In the genomic region with DNA sequence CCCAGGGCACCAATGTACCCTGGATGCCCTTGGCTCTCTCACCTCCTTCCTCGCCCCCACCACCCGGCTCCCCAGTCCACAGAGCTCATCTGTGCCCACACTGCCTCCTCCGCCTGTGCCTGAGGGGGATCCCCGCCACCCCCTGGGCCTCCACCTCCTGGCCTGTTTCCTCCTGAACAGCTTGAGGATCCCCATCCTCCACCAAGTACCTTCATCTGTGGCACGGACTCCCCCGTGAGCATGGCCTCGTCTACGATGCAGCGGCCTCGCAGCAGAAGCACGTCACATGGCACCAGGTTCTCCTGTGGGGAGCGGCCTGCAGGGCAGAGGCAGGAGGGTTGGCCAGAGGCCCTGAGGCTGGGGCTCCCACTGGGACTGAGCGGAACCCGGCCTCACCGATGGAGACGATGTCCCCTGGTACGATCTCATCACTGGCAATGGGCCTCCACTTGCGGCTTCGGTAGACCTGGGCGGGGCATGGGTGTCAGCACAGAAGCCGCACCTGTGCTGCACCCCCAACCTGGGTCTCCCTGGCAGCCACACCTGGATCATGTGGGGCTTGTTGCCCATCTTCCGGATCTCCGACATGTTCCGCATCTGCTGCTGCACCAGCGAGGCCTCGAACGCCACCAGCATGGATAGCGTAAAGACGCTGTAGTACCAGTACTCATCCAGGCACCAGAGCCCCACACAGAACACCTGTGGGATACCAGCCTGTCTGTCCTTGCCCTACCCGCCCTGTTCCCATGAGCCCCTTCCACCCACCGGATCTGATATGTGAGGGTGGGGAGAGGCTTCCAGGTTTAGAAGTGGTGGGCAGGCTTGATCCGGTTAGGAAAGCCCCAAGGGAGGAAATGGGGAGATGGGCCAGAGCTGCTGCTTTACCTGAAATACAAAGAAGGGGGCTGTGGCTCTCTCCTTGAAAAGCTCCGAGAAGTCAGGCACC, we compare ENCODE assay signal across 25 cellular contexts. TPM values are rescaled to one million over a fixed set of nuclear protein-coding genes. Genes with fewer than 3 reads are reported as not detected.
DNase-seq lines count a peak whose midpoint lies in the region; ATAC-seq, FAIRE-seq and TF ChIP-seq lines count a peak whose summit lies in the region.
"Had no signal": no experiment of that assay in that cellular context is flagged by ENCODE, and none has a peak within 500 bp of the region (broad histone marks: within the 10 kb centered on the region; RNA-seq: fewer than 3 reads in every experiment).

No MANE protein-coding gene starts in this region.

- DNase-seq in right cardiac atrium (peak in 2 of 3 donors; percentile 42 to 46), heart right ventricle (no peak), H7 (peak; percentile 44), kidney (peak; percentile 69), hypothalamus (lab: John Stamatoyannopoulos, UW) (no peak), DMS 273 (lab: John Stamatoyannopoulos, UW; ENCODE audit: unreplicated experiment) (no peak), testis (no peak), aorta (no peak)
- DNase-seq: activated CD4-positive, alpha-beta T cell treated with anti-CD3 and anti-CD28 coated beads for 4 hours; activated CD8-positive, alpha-beta memory T cell treated with anti-CD3 and anti-CD28 coated beads for 24 hours; activated naive CD4-positive, alpha-beta T cell treated with anti-CD3 and anti-CD28 coated beads for 36 hours; activated T-cell treated with anti-CD3 and anti-CD28 coated beads, Interleukin-2, amount 50 U/mL, for 1 hour; Calu3; esophagus squamous epithelium; GOT3; Karpas-422; NCI-H526 treated with DMSO at 0.1 percent for 48 hours; RPMI8226 had no signal

- H3K4me3 ChIP-seq in right cardiac atrium (ENCODE audit: low read length) (no peak overlapping the region), heart right ventricle (no peak overlapping the region), H7 (ENCODE audit: insufficient read depth, low read depth, low read length) (no peak overlapping the region), kidney (ENCODE audit: low read length in 2 of 2) (no peak overlapping the region), testis (no peak overlapping the region), aorta (ENCODE audit: low read length in 2 of 2) (no peak overlapping the region)
- H3K4me3 ChIP-seq: cardiac muscle cell, coronary artery, esophagus squamous epithelium, upper lobe of left lung had no signal

- intact Hi-C loops in right cardiac atrium (cut with DNase I) (no loop called here), heart right ventricle (cut with DNase I) (no loop called here), kidney (cut with DNase I) (no loop called here), testis (cut with DNase I; ENCODE audit: low total_unique reads) (no loop called here), aorta (cut with DNase I) (no loop called here)

- H3K9ac ChIP-seq in kidney (ENCODE audit: low read length in 2 of 2): no peak overlapping the region

- no peak for TF ChIP-seq POLR2A in testis (IDR thresholded peaks at IDR 0.05)

- H3K27me3 ChIP-seq in right cardiac atrium (ENCODE audit: control insufficient read depth, insufficient read depth): no peaks in the 10 kb centered on the region
- no peaks in the 10 kb centered on the region for H3K27me3 ChIP-seq in heart right ventricle
- H3K27me3 ChIP-seq in H7 (ENCODE audit: control insufficient read depth, insufficient read depth, low read length): no peaks in the 10 kb centered on the region
- no peaks in the 10 kb centered on the region for H3K27me3 ChIP-seq in testis
- no peaks in the 10 kb centered on the region for H3K27me3 ChIP-seq in aorta (ENCODE audit: control insufficient read depth in 1 of 2, insufficient read depth in 2 of 2, low read length in 1 of 2)
- H3K27me3 ChIP-seq: cardiac muscle cell, esophagus squamous epithelium, upper lobe of left lung had no signal

- FAIRE-seq in kidney (lab: Jason Lieb, UNC): no peak
- FAIRE-seq: frontal cortex, keratinocyte had no signal

- TF ChIP-seq CTCF in heart right ventricle (IDR thresholded peaks at IDR 0.05) (no peak), kidney (IDR thresholded peaks at IDR 0.05; ENCODE audit: borderline replicate concordance, extremely low read depth, insufficient read depth) (no peak), testis (IDR thresholded peaks at IDR 0.05) (no peak)

- H3K4me1 ChIP-seq in right cardiac atrium (ENCODE audit: control insufficient read depth, insufficient read depth, low read length): no peaks in the 10 kb centered on the region
- peaks cover 0 to 8% (median 5%) of the 10 kb centered on the region in 9 donors for H3K4me1 ChIP-seq in heart right ventricle
- peaks cover 0 to 3% of the 10 kb centered on the region in 2 donors for H3K4me1 ChIP-seq in kidney (ENCODE audit: control insufficient read depth in 1 of 2, insufficient read depth in 1 of 2, low read depth in 1 of 2, low read length in 2 of 2)
- no peaks in the 10 kb centered on the region for H3K4me1 ChIP-seq in testis
- no peaks in the 10 kb centered on the region for H3K4me1 ChIP-seq in aorta (ENCODE audit: control insufficient read depth in 1 of 2, insufficient read depth in 2 of 2, low read length in 2 of 2)

- WGBS in right cardiac atrium: 93% methylated on average over 33 of the region's 33 CpGs
- 92 to 93% methylated on average over 33 of the region's 33 CpGs for WGBS in heart right ventricle, 2 donors
- 92 to 95% methylated on average over 30 to 33 of the region's 33 CpGs for WGBS in testis, 2 donors
- WGBS in aorta, 2 donors: 95% methylated on average over 33 of the region's 33 CpGs

- ATAC-seq in right cardiac atrium (no peak), heart right ventricle (no peak), aorta (ENCODE audit: low FRiP score) (no peak)
- ATAC-seq: natural killer cell treated with Interleukin-12 subunit alpha and Interleukin-12 subunit beta and Interleukin-15 and Interleukin-18, amount 100 ng/mL, for 72 hours had no signal

- H3K9me3 ChIP-seq in right cardiac atrium (ENCODE audit: control insufficient read depth, low read length) (no peaks in the 10 kb centered on the region), heart right ventricle (no peaks in the 10 kb centered on the region), kidney (ENCODE audit: control insufficient read depth in 1 of 2, low read length in 2 of 2) (no peaks in the 10 kb centered on the region), testis (no peaks in the 10 kb centered on the region), aorta (ENCODE audit: control insufficient read depth, low read length) (no peaks in the 10 kb centered on the region)
- H3K9me3 ChIP-seq: esophagus squamous epithelium, upper lobe of left lung had no signal

- H3K36me3 ChIP-seq in heart right ventricle: peaks cover 7 to 91% (median 61%) of the 10 kb centered on the region in 9 donors
- H3K36me3 ChIP-seq in H7 (replicated peaks; ENCODE audit: control insufficient read depth, insufficient read depth, low read length): peaks cover 63% of the 10 kb centered on the region
- H3K36me3 ChIP-seq in kidney (ENCODE audit: control insufficient read depth in 1 of 2, insufficient read depth in 2 of 2, low read length in 2 of 2): peaks cover 38 to 62% of the 10 kb centered on the region in 2 donors
- no peaks in the 10 kb centered on the region for H3K36me3 ChIP-seq in testis (ENCODE audit: low read depth, missing control alignments)
- peaks cover 5 to 21% of the 10 kb centered on the region in 2 donors for H3K36me3 ChIP-seq in aorta (ENCODE audit: control insufficient read depth in 1 of 2, insufficient read depth in 2 of 2, low read length in 1 of 2)

- H3K27ac ChIP-seq in right cardiac atrium (ENCODE audit: low read length) (no peak overlapping the region), heart right ventricle (no peak overlapping the region), kidney (ENCODE audit: low read depth in 2 of 2, low read length in 2 of 2) (no peak overlapping the region), testis (no peak overlapping the region), aorta (ENCODE audit: low read depth in 1 of 2, low read length in 2 of 2) (no peak overlapping the region)
- H3K27ac ChIP-seq: cardiac muscle cell, coronary artery, esophagus squamous epithelium, upper lobe of left lung had no signal

RNA-seq across cellular contexts. Expression of gene ATP13A1, which starts 6.8 kb away (rescaled TPM):
- total RNA-seq in right cardiac atrium (10 to 100 TPM; 21.7 to 28.0 (median 23.6) TPM), heart right ventricle (10 to 100 TPM; 12.3 to 28.2 (median 18.4) TPM), kidney (78.1 TPM), testis (100 to 1,000 TPM; 292 to 360 TPM), aorta (10 to 100 TPM; 41.7 to 53.6 TPM)
- polyA plus RNA-seq in right cardiac atrium (16.7 TPM), heart right ventricle (10 to 100 TPM; 23.2 to 34.5 TPM), kidney (ENCODE audit: insufficient read depth, low read depth, low replicate concordance) (30.1 TPM), testis (ENCODE audit: insufficient read depth, low read depth, low replicate concordance) (64.1 TPM), aorta (100 to 1,000 TPM in 1 of 2 donors, 10 to 100 TPM in 1; 13.9 to 105 TPM)
- 36.2 and 40.6 TPM in 2 replicates for total RNA-seq in H7 (2014; rRNA removed; shearing (Covaris generic))

RNA-seq across cellular contexts. Expression of gene ZNF101, which starts 11.9 kb away (rescaled TPM):
- total RNA-seq in right cardiac atrium: 1 to 10 TPM; 3.1 to 5.9 (median 5.0) TPM
- polyA plus RNA-seq in right cardiac atrium: 3.1 TPM
- total RNA-seq in heart right ventricle: 1 to 10 TPM; 2.5 to 5.7 (median 3.8) TPM
- 1 to 10 TPM; 3.1 to 6.9 TPM for polyA plus RNA-seq in heart right ventricle
- 24.1 and 24.9 TPM in 2 replicates for total RNA-seq in H7 (2014; rRNA removed; shearing (Covaris generic))
- total RNA-seq in kidney: 21.2 TPM
- 10.2 TPM for polyA plus RNA-seq in kidney (ENCODE audit: insufficient read depth, low read depth, low replicate concordance)
- 10 to 100 TPM in 1 of 2 donors, 1 to 10 TPM in 1; 9.2 to 12.0 TPM for total RNA-seq in testis
- polyA plus RNA-seq in testis (ENCODE audit: insufficient read depth, low read depth, low replicate concordance): 15.6 TPM
- total RNA-seq in aorta: 10 to 100 TPM; 11.3 to 13.3 TPM
- polyA plus RNA-seq in aorta: 1 to 10 TPM; 2.0 to 6.5 TPM

RNA-seq across cellular contexts. Expression of gene GMIP, which starts 13.3 kb away (rescaled TPM):
- 1 to 10 TPM; 3.1 to 6.3 (median 5.3) TPM for total RNA-seq in right cardiac atrium
- 2.3 TPM for polyA plus RNA-seq in right cardiac atrium
- 10 to 100 TPM in 1 of 10 donors, 1 to 10 TPM in 9; 1.4 to 11.8 (median 2.4) TPM for total RNA-seq in heart right ventricle
- 1 to 10 TPM; 1.6 to 2.5 TPM for polyA plus RNA-seq in heart right ventricle
- 6.6 and 6.7 TPM in 2 replicates for total RNA-seq in H7 (2014; rRNA removed; shearing (Covaris generic))
- 18.8 TPM for total RNA-seq in kidney
- polyA plus RNA-seq in kidney (ENCODE audit: insufficient read depth, low read depth, low replicate concordance): 3.3 TPM
- total RNA-seq in testis: 10 to 100 TPM; 13.4 to 15.2 TPM
- polyA plus RNA-seq in testis (ENCODE audit: insufficient read depth, low read depth, low replicate concordance): 8.8 TPM
- total RNA-seq in aorta: 10 to 100 TPM; 14.9 to 25.6 TPM
- polyA plus RNA-seq in aorta: 1 to 10 TPM; 3.4 to 5.9 TPM

RNA-seq across cellular contexts. Expression of gene LPAR2, which starts 28.7 kb away (rescaled TPM):
- total RNA-seq in right cardiac atrium (1 to 10 TPM in 2 of 4 donors, under 1 TPM in 2; 0.57 to 3.0 (median 1.2) TPM), heart right ventricle (1 to 10 TPM in 3 of 10 donors, under 1 TPM in 6, not detected in 1; 0.25 to 1.9 (median 0.94) TPM), kidney (10.4 TPM), testis (100 to 1,000 TPM; 181 to 224 TPM), aorta (10 to 100 TPM in 1 of 2 donors, 1 to 10 TPM in 1; 5.7 to 11.7 TPM)
- polyA plus RNA-seq in right cardiac atrium (1.1 TPM), heart right ventricle (1 to 10 TPM in 1 of 2 donors, under 1 TPM in 1; 0.52 to 1.2 TPM), kidney (ENCODE audit: insufficient read depth, low read depth, low replicate concordance) (5.6 TPM), testis (ENCODE audit: insufficient read depth, low read depth, low replicate concordance) (73.9 TPM), aorta (10 to 100 TPM in 1 of 2 donors, 1 to 10 TPM in 1; 1.5 to 10.1 TPM)
- 44.0 and 45.0 TPM in 2 replicates for total RNA-seq in H7 (2014; rRNA removed; shearing (Covaris generic))

RNA-seq across cellular contexts. Expression of gene PBX4, which starts 38.2 kb away (rescaled TPM):
- total RNA-seq in right cardiac atrium (under 1 TPM in 1 of 4 donors, not detected in 3; 0.56 TPM), heart right ventricle (1 to 10 TPM in 1 of 10 donors, under 1 TPM in 2, not detected in 7; 0.25 to 1.2 (median 0.36) TPM), kidney (5.7 TPM), testis (10 to 100 TPM; 16.2 to 28.3 TPM), aorta (1 to 10 TPM in 1 of 2 donors, under 1 TPM in 1; 0.65 to 1.4 TPM)
- polyA plus RNA-seq in right cardiac atrium (0.36 TPM), heart right ventricle (under 1 TPM; 0.06 to 0.51 TPM), kidney (ENCODE audit: insufficient read depth, low read depth, low replicate concordance) (3.9 TPM), testis (ENCODE audit: insufficient read depth, low read depth, low replicate concordance) (18.0 TPM), aorta (1 to 10 TPM in 1 of 2 donors, not detected in 1; 1.5 TPM)
- 0.94 and 2.7 TPM in 2 replicates for total RNA-seq in H7 (2014; rRNA removed; shearing (Covaris generic))
- total RNA-seq: HT1080 had no signal

Comparison
In these comparisons a context has a peak if more than half of its experiments do, and no peak if none do; other contexts are left out.
1. DNase-seq: peak in right cardiac atrium (2 of 3), H7 (single experiment) and kidney (single experiment); none in heart right ventricle (0 of 2), hypothalamus (0 of 51), DMS 273 (single experiment), testis (single experiment) and aorta (0 of 2).